Comparison of ENCODE assay signal across 21 cellular contexts in genomic region chr12:34209259-34209835, GRCh38.
"Had no signal": no experiment of that assay in that cellular context is flagged by ENCODE, and none has a peak within 500 bp of the region (broad histone marks: within the 10 kb centered on the region; RNA-seq: fewer than 3 reads in every experiment).

No MANE protein-coding gene starts in this region.

- DNase-seq: IMR-90, Kasumi-1, MM.1S, NCI-H1092 treated with DMSO at 0.1 percent for 48 hours, NCI-H1436, NCI-H187, NCI-H2029, NCI-H2081 treated with DMSO at 0.1 percent for 48 hours, NCI-H2171, NCI-H226, NCI-H446, NCI-H510A, NCI-H524 treated with DMSO at 0.1 percent for 48 hours, NCI-H69, NCI-H774, Right ventricle myocardium superior, RPMI8226, SIG-M5 had no signal

- H3K9ac ChIP-seq: KMS-11 had no signal

- H3K27ac ChIP-seq: HL-60, KMS-11 had no signal

- H3K4me2 ChIP-seq: KMS-11 had no signal

- FAIRE-seq: RCC 7860 had no signal
